In genomic region chr17:40952675-40953074, GRCh38 we compare ENCODE assay signal across 13 cellular contexts. TPM values are rescaled to one million over a fixed set of nuclear protein-coding genes. Genes with fewer than 3 reads are reported as not detected.
DNase-seq lines count a peak whose midpoint lies in the region; ATAC-seq and TF ChIP-seq lines count a peak whose summit lies in the region.
"Had no signal": no experiment of that assay in that cellular context is flagged by ENCODE, and none has a peak within 500 bp of the region (broad histone marks: within the 10 kb centered on the region; RNA-seq: fewer than 3 reads in every experiment).

No MANE protein-coding gene starts in this region.

- no peak overlapping the region for H3K27ac ChIP-seq in upper lobe of right lung

- H3K27me3 ChIP-seq in upper lobe of right lung = peaks cover 6% of the 10 kb centered on the region

- ATAC-seq in upper lobe of right lung = peak; percentile 69
- ATAC-seq in GM21515 (IDR thresholded peaks at IDR 0.05; ENCODE audit: unreplicated experiment) = no peak
- ATAC-seq: natural killer cell, SK-N-SH treated with all-trans-retinoic acid at 6 μM for 48 hours had no signal

- H3K4me3 ChIP-seq in upper lobe of right lung = no peak overlapping the region

- no peaks in the 10 kb centered on the region for H3K36me3 ChIP-seq in upper lobe of right lung

- TF ChIP-seq CTCF in upper lobe of right lung (IDR thresholded peaks at IDR 0.05) = no peak

- H3K4me1 ChIP-seq in upper lobe of right lung = no peaks in the 10 kb centered on the region

- DNase-seq in SIG-M5 treated with dmso at 0.1 percent for 504 hours (lab: John Stamatoyannopoulos, UW; ENCODE audit: unreplicated experiment) = peak; percentile 1
- DNase-seq in SIG-M5 (lab: John Stamatoyannopoulos, UW) = no peak
- peak; percentile 89 for DNase-seq in amniotic epithelial cell (ENCODE audit: low read depth)
- DNase-seq in iris pigment epithelial cell (ENCODE audit: low read depth) = peak; percentile 96
- no peak for DNase-seq in upper lobe of right lung
- DNase-seq in Kasumi-1 (lab: John Stamatoyannopoulos, UW) = no peak
- no peak for DNase-seq in NCI-H1694 (lab: John Stamatoyannopoulos, UW)
- DNase-seq: ACHN; activated CD4-positive, alpha-beta T cell treated with anti-CD3 and anti-CD28 coated beads, Interleukin-2, amount 10 ng/mL, durations not matched to agents 7 days and 5 days; natural killer cell; NCI-H524 had no signal

- no peaks in the 10 kb centered on the region for H3K9me3 ChIP-seq in upper lobe of right lung

- intact Hi-C loops in upper lobe of right lung (cut with DNase I) = no loop called here

RNA-seq across cellular contexts. Expression of gene KRT39, which starts 14.1 kb away (rescaled TPM):
- total RNA-seq in upper lobe of right lung = 0.35 TPM
- total RNA-seq: activated CD4-positive, alpha-beta T cell treated with anti-CD3 and anti-CD28 coated beads, Interleukin-2, amount 10 ng/mL, durations not matched to agents 7 days and 5 days; natural killer cell had no signal

RNA-seq across cellular contexts. Expression of gene KRT23, which starts 15.2 kb away (rescaled TPM):
- total RNA-seq in upper lobe of right lung = 1.1 TPM
- total RNA-seq: activated CD4-positive, alpha-beta T cell treated with anti-CD3 and anti-CD28 coated beads, Interleukin-2, amount 10 ng/mL, durations not matched to agents 7 days and 5 days had no signal

RNA-seq across cellular contexts. Expression of gene KRT40, which starts 31.5 kb away (rescaled TPM):
- total RNA-seq in upper lobe of right lung = not detected
- total RNA-seq: activated CD4-positive, alpha-beta T cell treated with anti-CD3 and anti-CD28 coated beads, Interleukin-2, amount 10 ng/mL, durations not matched to agents 7 days and 5 days; natural killer cell had no signal

RNA-seq across cellular contexts. Expression of gene KRTAP3-3, which starts 41.3 kb away (rescaled TPM):
- not detected for total RNA-seq in upper lobe of right lung
- total RNA-seq: activated CD4-positive, alpha-beta T cell treated with anti-CD3 and anti-CD28 coated beads, Interleukin-2, amount 10 ng/mL, durations not matched to agents 7 days and 5 days; natural killer cell had no signal

RNA-seq across cellular contexts. Expression of gene KRTAP3-2, which starts 47.0 kb away (rescaled TPM):
- total RNA-seq in upper lobe of right lung = not detected
- total RNA-seq: activated CD4-positive, alpha-beta T cell treated with anti-CD3 and anti-CD28 coated beads, Interleukin-2, amount 10 ng/mL, durations not matched to agents 7 days and 5 days; natural killer cell had no signal

Comparison
In these comparisons a context has a peak if more than half of its experiments do, and no peak if none do; other contexts are left out.
1. DNase-seq: peak in SIG-M5 treated with dmso at 0.1 percent for 504 hours (single experiment), amniotic epithelial cell (single experiment) and iris pigment epithelial cell (single experiment); none in SIG-M5 (single experiment), upper lobe of right lung (single experiment), Kasumi-1 (0 of 2) and NCI-H1694 (single experiment).